ENCODE assay signal across 11 cellular contexts in genomic region chr6:158770948-158771347, GRCh38. TPM values are rescaled to one million over a fixed set of nuclear protein-coding genes. Genes with fewer than 3 reads are reported as not detected.
A peak's percentile ranks its signal among the peaks of the same experiment; 100 is the strongest.
DNase-seq lines count a peak whose midpoint lies in the region; ATAC-seq and TF ChIP-seq lines count a peak whose summit lies in the region.
"Had no signal": no experiment of that assay in that cellular context is flagged by ENCODE, and none has a peak within 500 bp of the region (broad histone marks: within the 10 kb centered on the region; RNA-seq: fewer than 3 reads in every experiment).

No MANE protein-coding gene starts in this region.

- CTCF ChIA-PET in activated B cell treated with CpG ODN at 0.5 μM for 24 hours (lab: Charles Lee): interaction anchor here (0.9 kb wide), 1 partner anchor 67 kb away, joined by 3 read pairs; no protein-coding TSS in a partner anchor

- TF ChIP-seq CTCF in activated B cell treated with CpG ODN at 0.5 μM for 24 hours (IDR thresholded peaks at IDR 0.05): no peak
- no peak for TF ChIP-seq CTCF in neural progenitor cell (IDR thresholded peaks at IDR 0.05)

- no peaks in the 10 kb centered on the region for H3K9me3 Mint-ChIP-seq in activated B cell treated with CpG ODN at 0.5 μM for 24 hours
- no peaks in the 10 kb centered on the region for H3K9me3 Mint-ChIP-seq in neural progenitor cell

- no peaks in the 10 kb centered on the region for H3K79me2 ChIP-seq in neural progenitor cell (ENCODE audit: low read depth)

- POLR2A ChIA-PET in activated B cell treated with CpG ODN at 0.5 μM for 24 hours (lab: Charles Lee): interaction anchor here (1.0 kb wide), 1 partner anchor 55 kb away, joined by 4 read pairs; no protein-coding TSS in a partner anchor

- no peaks in the 10 kb centered on the region for H3K4me1 ChIP-seq in neural progenitor cell

- peaks cover 4% of the 10 kb centered on the region for H4K20me1 ChIP-seq in neural progenitor cell (ENCODE audit: low read depth)

- H3K4me3 ChIP-seq in neural progenitor cell: no peak overlapping the region

- no peaks in the 10 kb centered on the region for H3K27me3 Mint-ChIP-seq in activated B cell treated with CpG ODN at 0.5 μM for 24 hours
- peaks cover 2% of the 10 kb centered on the region for H3K27me3 Mint-ChIP-seq in neural progenitor cell (ENCODE audit: insufficient read depth, low read depth)

- no peaks in the 10 kb centered on the region for H3K36me3 ChIP-seq in neural progenitor cell

- H3K27ac Mint-ChIP-seq in activated B cell treated with CpG ODN at 0.5 μM for 24 hours: peak overlapping the region; percentile 42
- H3K27ac Mint-ChIP-seq in neural progenitor cell: peak overlapping the region; percentile 85

- no peak overlapping the region for H3K9ac ChIP-seq in neural progenitor cell

- H3K4me3 Mint-ChIP-seq in activated B cell treated with CpG ODN at 0.5 μM for 24 hours (no peak overlapping the region), neural progenitor cell (no peak overlapping the region)

- H3K36me3 Mint-ChIP-seq in activated B cell treated with CpG ODN at 0.5 μM for 24 hours (ENCODE audit: low read depth) (peaks cover 99% of the 10 kb centered on the region), neural progenitor cell (peaks cover 69% of the 10 kb centered on the region)

- H3K27ac ChIP-seq in neural progenitor cell: no peak overlapping the region
- H3K27ac ChIP-seq: 22Rv1 had no signal

- no peaks in the 10 kb centered on the region for H3K27me3 ChIP-seq in neural progenitor cell

- DNase-seq in DMS 273 (lab: John Stamatoyannopoulos, UW; ENCODE audit: unreplicated experiment): peak; percentile 67
- no peak for DNase-seq in DMS 273 treated with DMSO at 0.1 percent for 48 hours (lab: John Stamatoyannopoulos, UW)
- DNase-seq in activated B cell treated with CpG ODN at 0.5 μM for 24 hours: no peak
- peak in 27 of 42 donors; percentile 9 to 62 (median 43) for DNase-seq in head of caudate nucleus
- no peak for DNase-seq in neural progenitor cell (ENCODE audit: low spot score)
- no peak for DNase-seq in SKM-1 (lab: John Stamatoyannopoulos, UW; ENCODE audit: unreplicated experiment)
- DNase-seq: activated gamma-delta T cell, NCI-H1694 treated with DMSO at 0.1 percent for 48 hours had no signal

- no peak overlapping the region for H3K4me2 ChIP-seq in neural progenitor cell

- ATAC-seq in activated B cell treated with CpG ODN at 0.5 μM for 24 hours (ENCODE audit: low read depth): no peak
- no peak for ATAC-seq in HG03135 (IDR thresholded peaks at IDR 0.05; ENCODE audit: unreplicated experiment)
- no peak for ATAC-seq in GM21381 (IDR thresholded peaks at IDR 0.05; ENCODE audit: unreplicated experiment)

- no peaks in the 10 kb centered on the region for H3K4me1 Mint-ChIP-seq in activated B cell treated with CpG ODN at 0.5 μM for 24 hours
- peaks cover 37% of the 10 kb centered on the region for H3K4me1 Mint-ChIP-seq in neural progenitor cell

- intact Hi-C loops in activated B cell treated with CpG ODN at 0.5 μM for 24 hours (cut with micrococcal nuclease) (no loop called here), head of caudate nucleus (cut with DNase I) (no loop called here)

- no peaks in the 10 kb centered on the region for H3F3A ChIP-seq in neural progenitor cell (ENCODE audit: low read depth)

- no peak overlapping the region for H2AFZ ChIP-seq in neural progenitor cell (replicated peaks)

- H3K9me3 ChIP-seq in neural progenitor cell (ENCODE audit: low read depth): no peaks in the 10 kb centered on the region

RNA-seq across cellular contexts. Expression of gene EZR, which starts 48.2 kb away (rescaled TPM):
- total RNA-seq in activated B cell treated with CpG ODN at 0.5 μM for 24 hours: 488 and 489 TPM in 2 replicates
- 52.0 and 61.4 TPM in 2 replicates for total RNA-seq in neural progenitor cell (ENCODE audit: low replicate concordance)

Comparison
In these comparisons a context has a peak if more than half of its experiments do, and no peak if none do; other contexts are left out.
1. DNase-seq: peak in DMS 273 (single experiment) and head of caudate nucleus (27 of 42); none in DMS 273 treated with DMSO at 0.1 percent for 48 hours (single experiment), activated B cell treated with CpG ODN at 0.5 μM for 24 hours (single experiment), neural progenitor cell (single experiment) and SKM-1 (single experiment).